In genomic region chr21:26813426-26813998, GRCh38 we compare ENCODE assay signal across 36 cellular contexts.
"Had no signal": no experiment of that assay in that cellular context is flagged by ENCODE, and none has a peak within 500 bp of the region (broad histone marks: within the 10 kb centered on the region; RNA-seq: fewer than 3 reads in every experiment).

No MANE protein-coding gene starts in this region.

- H3K27me3 ChIP-seq: MG63 had no signal

- H3K4me2 ChIP-seq: SK-N-SH had no signal

- ATAC-seq: activated CD4-positive, alpha-beta T cell treated with anti-CD3 and anti-CD28 coated beads for 36 hours; activated CD4-positive, CD25-positive, alpha-beta regulatory T cell treated with anti-CD3 and anti-CD28 coated beads, Interleukin-2, amount 50 U/mL, for 24 hours; activated CD8-positive, alpha-beta T cell treated with anti-CD3 and anti-CD28 coated beads, Interleukin-2, amount 10 ng/mL, durations not matched to agents 7 days and 5 days; PC-3; Right ventricle myocardium inferior; WTC11 had no signal

- DNase-seq: activated CD4-positive, alpha-beta T cell treated with anti-CD3 and anti-CD28 coated beads for 36 hours; activated CD4-positive, alpha-beta T cell treated with anti-CD3 and anti-CD28 coated beads, Interleukin-2, amount 10 ng/mL, durations not matched to agents 7 days and 5 days; activated CD4-positive, alpha-beta T cell treated with anti-CD3 and anti-CD28 coated beads, Interleukin-2, amount 50 U/mL, for 48 hours; activated CD8-positive, alpha-beta T cell treated with anti-CD3 and anti-CD28 coated beads, Interleukin-2, amount 10 ng/mL, durations not matched to agents 7 days and 5 days; activated gamma-delta T cell; activated naive CD4-positive, alpha-beta T cell treated with Interleukin-2 at 50 U/mL for 16 hours; activated naive CD8-positive, alpha-beta T cell treated with anti-CD3 and anti-CD28 coated beads, Interleukin-2, amount 10 ng/mL, durations not matched to agents 7 days and 5 days; activated T-cell treated with anti-CD3 and anti-CD28 coated beads, Interleukin-2, amount 50 U/mL, for 24 hours; amygdala; caudate nucleus; cerebellar nuclear complex; Kasumi-1; KG1; MG63; MV-4-11; NCI-H1092; NCI-H1436 treated with DMSO at 0.1 percent for 48 hours; NCI-H187; NCI-H2029 treated with DMSO at 0.1 percent for 48 hours; NCI-H2107; NCI-H2171 treated with DMSO at 0.1 percent for 48 hours; NCI-H2227 treated with DMSO at 0.1 percent for 48 hours; NCI-H446; NCI-H510A treated with DMSO at 0.1 percent for 48 hours; NCI-H526 treated with DMSO at 0.1 percent for 48 hours; NK-92 treated with Interleukin-12 subunit alpha and Interleukin-12 subunit beta, amount 100 ng/mL, for 24 hours; PC-3; SK-N-SH had no signal

- H3K9me3 ChIP-seq: MG63, SK-N-SH had no signal

- H3K9ac ChIP-seq: SK-N-SH had no signal

- H3K4me3 ChIP-seq: MG63 had no signal

- H3K27ac ChIP-seq: RWPE1 had no signal

- H3K36me3 ChIP-seq: MG63 had no signal

- FAIRE-seq: astrocyte, bronchial epithelial cell, RCC 7860, TTC549 had no signal
